In genomic region chr6:112205521-112206458, GRCh38 we compare ENCODE assay signal across 11 cellular contexts. TPM values are rescaled to one million over a fixed set of nuclear protein-coding genes. Genes with fewer than 3 reads are reported as not detected.
DNase-seq lines count a peak whose midpoint lies in the region; ATAC-seq, FAIRE-seq and TF ChIP-seq lines count a peak whose summit lies in the region.
"Had no signal": no experiment of that assay in that cellular context is flagged by ENCODE, and none has a peak within 500 bp of the region (broad histone marks: within the 10 kb centered on the region; RNA-seq: fewer than 3 reads in every experiment).

No MANE protein-coding gene starts in this region.

- TF ChIP-seq CTCF in tibial nerve (IDR thresholded peaks at IDR 0.05): no peak

- peaks cover 3% of the 10 kb centered on the region for H3K4me1 ChIP-seq in right cardiac atrium (ENCODE audit: control insufficient read depth, insufficient read depth, low read length)
- H3K4me1 ChIP-seq in tibial nerve: peaks cover 2 to 91% (median 46%) of the 10 kb centered on the region in 4 donors

- TF ChIP-seq EP300 in tibial nerve (IDR thresholded peaks at IDR 0.05): no peak

- no peaks in the 10 kb centered on the region for H3K27me3 ChIP-seq in right cardiac atrium (ENCODE audit: control insufficient read depth, insufficient read depth)
- no peaks in the 10 kb centered on the region for H3K27me3 ChIP-seq in tibial nerve

- intact Hi-C loops in right cardiac atrium (cut with DNase I): no loop called here

- H3K9me3 ChIP-seq in right cardiac atrium (ENCODE audit: control insufficient read depth, low read length): no peaks in the 10 kb centered on the region
- no peaks in the 10 kb centered on the region for H3K9me3 ChIP-seq in tibial nerve
- H3K9me3 ChIP-seq: Caco-2 had no signal

- ATAC-seq in right cardiac atrium: peak; percentile 19 to 40
- ATAC-seq in HG03469 (IDR thresholded peaks at IDR 0.05; ENCODE audit: unreplicated experiment): no peak
- no peak for ATAC-seq in HG02885 (IDR thresholded peaks at IDR 0.05; ENCODE audit: poor library complexity, unreplicated experiment)

- FAIRE-seq in HTR-8/SVneo (lab: Jason Lieb, UNC): peak; percentile 72

- H3K36me3 ChIP-seq in tibial nerve: peaks cover 0 to 20% (median 0%) of the 10 kb centered on the region in 3 donors

- peak overlapping the region; percentile 14 for H3K27ac ChIP-seq in right cardiac atrium (ENCODE audit: low read length)
- peak overlapping the region; percentile 51 to 92 (median 77) for H3K27ac ChIP-seq in tibial nerve

- H3K4me3 ChIP-seq in right cardiac atrium (ENCODE audit: low read length) (no peak overlapping the region), tibial nerve (no peak overlapping the region)

- no peak for TF ChIP-seq POLR2A in tibial nerve (IDR thresholded peaks at IDR 0.05)

- DNase-seq in HTR-8/SVneo (ENCODE audit: insufficient read length, low spot score) (peak; percentile 37), astrocyte of the hippocampus (ENCODE audit: low read depth, low spot score) (peak; percentile 94), right cardiac atrium (no peak), tibial nerve (ENCODE audit: low spot score in 2 of 2) (no peak), NCI-H774 (lab: John Stamatoyannopoulos, UW) (no peak)
- DNase-seq: activated T-cell treated with anti-CD3 and anti-CD28 coated beads for 4 hours, aorta, Caco-2, midbrain had no signal

- 75% methylated on average over 5 of the region's 5 CpGs for WGBS in right cardiac atrium
- WGBS in tibial nerve, 2 donors: 73% methylated on average over 5 of the region's 5 CpGs

RNA-seq across cellular contexts. Expression of gene LAMA4, which starts 48.6 kb away (rescaled TPM):
- 10 to 100 TPM; 32.0 to 45.8 (median 33.4) TPM for total RNA-seq in right cardiac atrium
- polyA plus RNA-seq in right cardiac atrium: 24.2 TPM
- 100 to 1,000 TPM; 229 to 524 (median 468) TPM for total RNA-seq in tibial nerve
- total RNA-seq: Caco-2 had no signal

Comparison
In these comparisons a context has a peak if more than half of its experiments do, and no peak if none do; other contexts are left out.
1. DNase-seq: peak in HTR-8/SVneo (single experiment) and astrocyte of the hippocampus (single experiment); none in right cardiac atrium (0 of 3), tibial nerve (0 of 2) and NCI-H774 (single experiment).
2. ATAC-seq: peak in right cardiac atrium (2 of 2); none in HG03469 (single experiment) and HG02885 (single experiment).
3. RNA of gene LAMA4, which starts 48.6 kb away (total RNA-seq): 229 to 524 TPM in tibial nerve; 32.0 to 45.8 TPM in right cardiac atrium; every median in the first group is over 4 times any median in the second.